In the genomic region with DNA sequence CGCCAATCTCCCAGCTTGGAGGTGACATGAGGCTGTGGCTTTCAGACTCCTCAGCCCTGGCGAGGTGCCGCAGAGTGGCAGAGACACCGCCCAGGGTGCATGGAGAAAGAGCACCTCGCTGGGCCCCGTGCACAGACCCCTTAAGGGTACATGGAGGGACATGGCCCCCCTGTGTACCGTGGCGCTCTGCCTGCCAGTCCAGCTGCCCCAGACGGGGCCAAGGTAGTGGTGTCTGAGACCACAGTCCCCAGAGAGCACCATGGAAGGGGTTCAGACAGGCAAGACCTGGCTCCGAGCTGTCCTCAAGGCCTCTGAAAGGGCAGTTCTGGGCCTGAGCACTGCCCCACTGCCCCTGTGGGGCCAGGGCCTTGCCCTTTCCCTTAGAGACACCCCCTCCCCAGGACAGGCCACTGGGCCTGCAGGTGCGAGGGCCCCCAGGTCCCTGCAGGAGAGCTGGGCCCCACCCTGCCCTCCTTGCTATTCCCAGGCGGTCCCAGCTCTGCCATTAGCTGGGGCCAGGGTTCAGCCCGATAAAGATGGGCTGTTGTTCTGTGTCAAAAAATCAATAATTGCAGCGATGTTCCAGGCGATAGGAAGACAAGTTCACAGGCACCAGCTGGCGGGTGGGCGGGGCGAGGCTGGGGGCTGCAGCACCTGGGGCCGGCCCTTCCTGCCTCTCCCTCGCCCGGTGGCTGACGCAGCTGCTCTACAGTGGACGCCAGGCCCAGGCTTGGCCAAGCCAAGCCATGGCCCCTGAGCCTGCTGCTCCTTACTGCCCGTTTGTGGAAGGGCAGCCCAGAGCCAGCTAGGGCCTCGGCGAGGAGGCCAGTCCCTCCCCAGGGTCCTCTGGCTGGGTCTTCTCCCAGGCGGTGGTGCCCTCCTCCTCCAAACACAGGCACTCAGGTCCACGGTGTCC, we compare ENCODE assay signal across 1 cellular context.
A peak's percentile ranks its signal among the peaks of the same experiment; 100 is the strongest.
TF ChIP-seq lines count a peak whose summit lies in the region.

No MANE protein-coding gene starts in this region.

TF ChIP-seq in HepG2, 621 proteins besides CTCF, POLR2A, EP300 and RAD21 (continued from another document and continues in another):
- TF ChIP-seq, protein P1, sequence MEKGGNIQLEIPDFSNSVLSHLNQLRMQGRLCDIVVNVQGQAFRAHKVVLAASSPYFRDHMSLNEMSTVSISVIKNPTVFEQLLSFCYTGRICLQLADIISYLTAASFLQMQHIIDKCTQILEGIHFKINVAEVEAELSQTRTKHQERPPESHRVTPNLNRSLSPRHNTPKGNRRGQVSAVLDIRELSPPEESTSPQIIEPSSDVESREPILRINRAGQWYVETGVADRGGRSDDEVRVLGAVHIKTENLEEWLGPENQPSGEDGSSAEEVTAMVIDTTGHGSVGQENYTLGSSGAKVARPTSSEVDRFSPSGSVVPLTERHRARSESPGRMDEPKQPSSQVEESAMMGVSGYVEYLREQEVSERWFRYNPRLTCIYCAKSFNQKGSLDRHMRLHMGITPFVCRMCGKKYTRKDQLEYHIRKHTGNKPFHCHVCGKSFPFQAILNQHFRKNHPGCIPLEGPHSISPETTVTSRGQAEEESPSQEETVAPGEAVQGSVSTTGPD (CRISPR knock-in tag; IDR thresholded peaks at IDR 0.05): 0 out of 2 replicates have a peak, but pooled peaks have one; percentile 27
- peak; percentile 70; the same call in 1 of the 2 replicates for TF ChIP-seq CBX5 (CRISPR knock-in tag; IDR thresholded peaks at IDR 0.05; ENCODE audit: borderline replicate concordance)
- no peak for TF ChIP-seq EZH2 (conservative IDR thresholded peaks at IDR 0.05; ENCODE audit: low read depth, low read length)
- TF ChIP-seq ZNF879 (CRISPR knock-in tag; IDR thresholded peaks at IDR 0.05): no peak
- TF ChIP-seq, protein P2, sequence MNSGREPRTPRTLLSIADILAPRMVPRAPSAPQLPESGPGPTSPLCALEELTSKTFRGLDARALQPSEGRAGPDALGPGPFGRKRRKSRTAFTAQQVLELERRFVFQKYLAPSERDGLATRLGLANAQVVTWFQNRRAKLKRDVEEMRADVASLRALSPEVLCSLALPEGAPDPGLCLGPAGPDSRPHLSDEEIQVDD (CRISPR knock-in tag; IDR thresholded peaks at IDR 0.05; ENCODE audit: borderline replicate concordance): no peak
- TF ChIP-seq, protein P3, sequence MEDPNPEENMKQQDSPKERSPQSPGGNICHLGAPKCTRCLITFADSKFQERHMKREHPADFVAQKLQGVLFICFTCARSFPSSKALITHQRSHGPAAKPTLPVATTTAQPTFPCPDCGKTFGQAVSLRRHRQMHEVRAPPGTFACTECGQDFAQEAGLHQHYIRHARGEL (CRISPR knock-in tag; IDR thresholded peaks at IDR 0.05): peak; percentile 93; the same call in 1 of the 2 replicates
- peak; percentile 92 for TF ChIP-seq ZSCAN31 (CRISPR knock-in tag; IDR thresholded peaks at IDR 0.05; ENCODE audit: low read depth)
- TF ChIP-seq MEIS1 (CRISPR knock-in tag; IDR thresholded peaks at IDR 0.05; ENCODE audit: borderline replicate concordance): peak; percentile 50; the same call in 1 of the 2 replicates
- TF ChIP-seq, protein P4, sequence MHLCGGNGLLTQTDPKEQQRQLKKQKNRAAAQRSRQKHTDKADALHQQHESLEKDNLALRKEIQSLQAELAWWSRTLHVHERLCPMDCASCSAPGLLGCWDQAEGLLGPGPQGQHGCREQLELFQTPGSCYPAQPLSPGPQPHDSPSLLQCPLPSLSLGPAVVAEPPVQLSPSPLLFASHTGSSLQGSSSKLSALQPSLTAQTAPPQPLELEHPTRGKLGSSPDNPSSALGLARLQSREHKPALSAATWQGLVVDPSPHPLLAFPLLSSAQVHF (CRISPR knock-in tag; IDR thresholded peaks at IDR 0.05): 0 out of 2 replicates have a peak, but pooled peaks have one; percentile 47
- TF ChIP-seq, protein P5, sequence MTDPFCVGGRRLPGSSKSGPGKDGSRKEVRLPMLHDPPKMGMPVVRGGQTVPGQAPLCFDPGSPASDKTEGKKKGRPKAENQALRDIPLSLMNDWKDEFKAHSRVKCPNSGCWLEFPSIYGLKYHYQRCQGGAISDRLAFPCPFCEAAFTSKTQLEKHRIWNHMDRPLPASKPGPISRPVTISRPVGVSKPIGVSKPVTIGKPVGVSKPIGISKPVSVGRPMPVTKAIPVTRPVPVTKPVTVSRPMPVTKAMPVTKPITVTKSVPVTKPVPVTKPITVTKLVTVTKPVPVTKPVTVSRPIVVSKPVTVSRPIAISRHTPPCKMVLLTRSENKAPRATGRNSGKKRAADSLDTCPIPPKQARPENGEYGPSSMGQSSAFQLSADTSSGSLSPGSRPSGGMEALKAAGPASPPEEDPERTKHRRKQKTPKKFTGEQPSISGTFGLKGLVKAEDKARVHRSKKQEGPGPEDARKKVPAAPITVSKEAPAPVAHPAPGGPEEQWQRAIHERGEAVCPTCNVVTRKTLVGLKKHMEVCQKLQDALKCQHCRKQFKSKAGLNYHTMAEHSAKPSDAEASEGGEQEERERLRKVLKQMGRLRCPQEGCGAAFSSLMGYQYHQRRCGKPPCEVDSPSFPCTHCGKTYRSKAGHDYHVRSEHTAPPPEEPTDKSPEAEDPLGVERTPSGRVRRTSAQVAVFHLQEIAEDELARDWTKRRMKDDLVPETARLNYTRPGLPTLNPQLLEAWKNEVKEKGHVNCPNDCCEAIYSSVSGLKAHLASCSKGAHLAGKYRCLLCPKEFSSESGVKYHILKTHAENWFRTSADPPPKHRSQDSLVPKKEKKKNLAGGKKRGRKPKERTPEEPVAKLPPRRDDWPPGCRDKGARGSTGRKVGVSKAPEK (CRISPR knock-in tag; IDR thresholded peaks at IDR 0.05; ENCODE audit: borderline replicate concordance): no peak
- TF ChIP-seq ZNF10 (CRISPR knock-in tag; IDR thresholded peaks at IDR 0.05; ENCODE audit: borderline replicate concordance, low read depth): no peak
- TF ChIP-seq, protein P6, sequence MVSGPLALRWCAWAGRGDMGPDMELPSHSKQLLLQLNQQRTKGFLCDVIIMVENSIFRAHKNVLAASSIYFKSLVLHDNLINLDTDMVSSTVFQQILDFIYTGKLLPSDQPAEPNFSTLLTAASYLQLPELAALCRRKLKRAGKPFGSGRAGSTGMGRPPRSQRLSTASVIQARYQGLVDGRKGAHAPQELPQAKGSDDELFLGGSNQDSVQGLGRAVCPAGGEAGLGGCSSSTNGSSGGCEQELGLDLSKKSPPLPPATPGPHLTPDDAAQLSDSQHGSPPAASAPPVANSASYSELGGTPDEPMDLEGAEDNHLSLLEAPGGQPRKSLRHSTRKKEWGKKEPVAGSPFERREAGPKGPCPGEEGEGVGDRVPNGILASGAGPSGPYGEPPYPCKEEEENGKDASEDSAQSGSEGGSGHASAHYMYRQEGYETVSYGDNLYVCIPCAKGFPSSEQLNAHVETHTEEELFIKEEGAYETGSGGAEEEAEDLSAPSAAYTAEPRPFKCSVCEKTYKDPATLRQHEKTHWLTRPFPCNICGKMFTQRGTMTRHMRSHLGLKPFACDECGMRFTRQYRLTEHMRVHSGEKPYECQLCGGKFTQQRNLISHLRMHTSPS (CRISPR knock-in tag; IDR thresholded peaks at IDR 0.05; ENCODE audit: low read depth): peak; percentile 90
- TF ChIP-seq SMYD3 (CRISPR knock-in tag; IDR thresholded peaks at IDR 0.05): no peak
- TF ChIP-seq, protein P7, sequence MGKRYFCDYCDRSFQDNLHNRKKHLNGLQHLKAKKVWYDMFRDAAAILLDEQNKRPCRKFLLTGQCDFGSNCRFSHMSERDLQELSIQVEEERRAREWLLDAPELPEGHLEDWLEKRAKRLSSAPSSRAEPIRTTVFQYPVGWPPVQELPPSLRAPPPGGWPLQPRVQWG (CRISPR knock-in tag; IDR thresholded peaks at IDR 0.05; ENCODE audit: borderline replicate concordance, low read depth): no peak
- peak; percentile 79 for TF ChIP-seq GATAD1 (CRISPR knock-in tag; IDR thresholded peaks at IDR 0.05)
- peak; percentile 47; the same call in 1 of the 2 replicates for TF ChIP-seq SNAI1 (CRISPR knock-in tag; IDR thresholded peaks at IDR 0.05; ENCODE audit: borderline replicate concordance)
- peak; percentile 76; the same call in 1 of the 2 replicates for TF ChIP-seq MYC (CRISPR knock-in tag; IDR thresholded peaks at IDR 0.05; ENCODE audit: borderline replicate concordance)
- TF ChIP-seq ZSCAN20 (CRISPR knock-in tag; IDR thresholded peaks at IDR 0.05; ENCODE audit: borderline replicate concordance): no peak; the same call in 1 of the 2 replicates
- TF ChIP-seq GABPA (IDR thresholded peaks at IDR 0.05; ENCODE audit: low read depth, low read length): no peak
- peak; percentile 54 for TF ChIP-seq GABPA (CRISPR knock-in tag; IDR thresholded peaks at IDR 0.05; ENCODE audit: low read depth)
- no peak for TF ChIP-seq ZNF660 (CRISPR knock-in tag; IDR thresholded peaks at IDR 0.05; ENCODE audit: borderline replicate concordance, low read depth)
- peak; percentile 43 for TF ChIP-seq JARID2 (CRISPR knock-in tag; IDR thresholded peaks at IDR 0.05; ENCODE audit: insufficient replicate concordance)
- peak; percentile 40 for TF ChIP-seq ELF1 (CRISPR knock-in tag; IDR thresholded peaks at IDR 0.05)
- TF ChIP-seq TBL1XR1 (IDR thresholded peaks at IDR 0.05; ENCODE audit: borderline replicate concordance, low read length, partially characterized antibody): no peak
- no peak for TF ChIP-seq NONO (IDR thresholded peaks at IDR 0.05)
- peak; percentile 94 for TF ChIP-seq NONO (CRISPR knock-in tag; conservative IDR thresholded peaks at IDR 0.05)
- TF ChIP-seq ZNF572 (CRISPR knock-in tag; IDR thresholded peaks at IDR 0.05): no peak; the same call in 1 of the 2 replicates
- TF ChIP-seq, protein P8, sequence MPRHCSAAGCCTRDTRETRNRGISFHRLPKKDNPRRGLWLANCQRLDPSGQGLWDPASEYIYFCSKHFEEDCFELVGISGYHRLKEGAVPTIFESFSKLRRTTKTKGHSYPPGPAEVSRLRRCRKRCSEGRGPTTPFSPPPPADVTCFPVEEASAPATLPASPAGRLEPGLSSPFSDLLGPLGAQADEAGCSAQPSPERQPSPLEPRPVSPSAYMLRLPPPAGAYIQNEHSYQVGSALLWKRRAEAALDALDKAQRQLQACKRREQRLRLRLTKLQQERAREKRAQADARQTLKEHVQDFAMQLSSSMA (CRISPR knock-in tag; IDR thresholded peaks at IDR 0.05): peak; percentile 50; the same call in 1 of the 2 replicates
- TF ChIP-seq ZNF30 (CRISPR knock-in tag; IDR thresholded peaks at IDR 0.05): 0 out of 2 replicates have a peak, but pooled peaks have one; percentile 72
- TF ChIP-seq, protein P9, sequence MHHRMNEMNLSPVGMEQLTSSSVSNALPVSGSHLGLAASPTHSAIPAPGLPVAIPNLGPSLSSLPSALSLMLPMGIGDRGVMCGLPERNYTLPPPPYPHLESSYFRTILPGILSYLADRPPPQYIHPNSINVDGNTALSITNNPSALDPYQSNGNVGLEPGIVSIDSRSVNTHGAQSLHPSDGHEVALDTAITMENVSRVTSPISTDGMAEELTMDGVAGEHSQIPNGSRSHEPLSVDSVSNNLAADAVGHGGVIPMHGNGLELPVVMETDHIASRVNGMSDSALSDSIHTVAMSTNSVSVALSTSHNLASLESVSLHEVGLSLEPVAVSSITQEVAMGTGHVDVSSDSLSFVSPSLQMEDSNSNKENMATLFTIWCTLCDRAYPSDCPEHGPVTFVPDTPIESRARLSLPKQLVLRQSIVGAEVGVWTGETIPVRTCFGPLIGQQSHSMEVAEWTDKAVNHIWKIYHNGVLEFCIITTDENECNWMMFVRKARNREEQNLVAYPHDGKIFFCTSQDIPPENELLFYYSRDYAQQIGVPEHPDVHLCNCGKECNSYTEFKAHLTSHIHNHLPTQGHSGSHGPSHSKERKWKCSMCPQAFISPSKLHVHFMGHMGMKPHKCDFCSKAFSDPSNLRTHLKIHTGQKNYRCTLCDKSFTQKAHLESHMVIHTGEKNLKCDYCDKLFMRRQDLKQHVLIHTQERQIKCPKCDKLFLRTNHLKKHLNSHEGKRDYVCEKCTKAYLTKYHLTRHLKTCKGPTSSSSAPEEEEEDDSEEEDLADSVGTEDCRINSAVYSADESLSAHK (CRISPR knock-in tag; IDR thresholded peaks at IDR 0.05; ENCODE audit: borderline replicate concordance): no peak
- TF ChIP-seq NFIC (IDR thresholded peaks at IDR 0.05; ENCODE audit: low read length): no peak; the same call in 1 of the 2 replicates
- TF ChIP-seq SALL1 (CRISPR knock-in tag; IDR thresholded peaks at IDR 0.05): peak; percentile 95
- TF ChIP-seq, protein P10, sequence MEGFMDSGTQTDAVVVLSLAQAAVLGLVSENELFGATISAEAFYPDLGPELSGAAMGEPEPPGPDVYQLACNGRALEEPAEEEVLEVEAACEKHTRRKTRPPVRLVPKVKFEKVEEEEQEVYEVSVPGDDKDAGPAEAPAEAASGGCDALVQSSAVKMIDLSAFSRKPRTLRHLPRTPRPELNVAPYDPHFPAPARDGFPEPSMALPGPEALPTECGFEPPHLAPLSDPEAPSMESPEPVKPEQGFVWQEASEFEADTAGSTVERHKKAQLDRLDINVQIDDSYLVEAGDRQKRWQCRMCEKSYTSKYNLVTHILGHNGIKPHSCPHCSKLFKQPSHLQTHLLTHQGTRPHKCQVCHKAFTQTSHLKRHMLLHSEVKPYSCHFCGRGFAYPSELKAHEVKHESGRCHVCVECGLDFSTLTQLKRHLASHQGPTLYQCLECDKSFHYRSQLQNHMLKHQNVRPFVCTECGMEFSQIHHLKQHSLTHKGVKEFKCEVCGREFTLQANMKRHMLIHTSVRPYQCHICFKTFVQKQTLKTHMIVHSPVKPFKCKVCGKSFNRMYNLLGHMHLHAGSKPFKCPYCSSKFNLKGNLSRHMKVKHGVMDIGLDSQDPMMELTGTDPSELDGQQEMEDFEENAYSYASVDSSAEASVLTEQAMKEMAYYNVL (CRISPR knock-in tag; IDR thresholded peaks at IDR 0.05; ENCODE audit: borderline replicate concordance): peak; percentile 93
- TF ChIP-seq ZSCAN29 (CRISPR knock-in tag; conservative IDR thresholded peaks at IDR 0.05): peak; percentile 88; the same call in 1 of the 2 replicates
- no peak for TF ChIP-seq MTF1 (CRISPR knock-in tag; IDR thresholded peaks at IDR 0.05)
- peak; percentile 83 for TF ChIP-seq KAT8 (CRISPR knock-in tag; IDR thresholded peaks at IDR 0.05)
- TF ChIP-seq ZC3H13 (CRISPR knock-in tag; IDR thresholded peaks at IDR 0.05): peak; percentile 82; the same call in 1 of the 2 replicates
- TF ChIP-seq POLR2AphosphoS5 (IDR thresholded peaks at IDR 0.05; ENCODE audit: low read depth, low read length): peak; percentile 24; the same call in 1 of the 2 replicates
- peak; percentile 33; the same call in 1 of the 2 replicates for TF ChIP-seq ZNF12 (CRISPR knock-in tag; IDR thresholded peaks at IDR 0.05)
- peak; percentile 87 for TF ChIP-seq RCOR2 (CRISPR knock-in tag; IDR thresholded peaks at IDR 0.05)
- peak; percentile 69; the same call in 1 of the 2 replicates for TF ChIP-seq HMG20A (CRISPR knock-in tag; IDR thresholded peaks at IDR 0.05; ENCODE audit: borderline replicate concordance)
- TF ChIP-seq ZNF33B (CRISPR knock-in tag; IDR thresholded peaks at IDR 0.05): no peak
- TF ChIP-seq ARHGAP35 (CRISPR knock-in tag; IDR thresholded peaks at IDR 0.05; ENCODE audit: borderline replicate concordance): no peak
- TF ChIP-seq, protein P11, sequence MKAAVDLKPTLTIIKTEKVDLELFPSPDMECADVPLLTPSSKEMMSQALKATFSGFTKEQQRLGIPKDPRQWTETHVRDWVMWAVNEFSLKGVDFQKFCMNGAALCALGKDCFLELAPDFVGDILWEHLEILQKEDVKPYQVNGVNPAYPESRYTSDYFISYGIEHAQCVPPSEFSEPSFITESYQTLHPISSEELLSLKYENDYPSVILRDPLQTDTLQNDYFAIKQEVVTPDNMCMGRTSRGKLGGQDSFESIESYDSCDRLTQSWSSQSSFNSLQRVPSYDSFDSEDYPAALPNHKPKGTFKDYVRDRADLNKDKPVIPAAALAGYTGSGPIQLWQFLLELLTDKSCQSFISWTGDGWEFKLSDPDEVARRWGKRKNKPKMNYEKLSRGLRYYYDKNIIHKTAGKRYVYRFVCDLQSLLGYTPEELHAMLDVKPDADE (CRISPR knock-in tag; IDR thresholded peaks at IDR 0.05): 0 out of 2 replicates have a peak, but pooled peaks have one; percentile 86
